In the genomic region with DNA sequence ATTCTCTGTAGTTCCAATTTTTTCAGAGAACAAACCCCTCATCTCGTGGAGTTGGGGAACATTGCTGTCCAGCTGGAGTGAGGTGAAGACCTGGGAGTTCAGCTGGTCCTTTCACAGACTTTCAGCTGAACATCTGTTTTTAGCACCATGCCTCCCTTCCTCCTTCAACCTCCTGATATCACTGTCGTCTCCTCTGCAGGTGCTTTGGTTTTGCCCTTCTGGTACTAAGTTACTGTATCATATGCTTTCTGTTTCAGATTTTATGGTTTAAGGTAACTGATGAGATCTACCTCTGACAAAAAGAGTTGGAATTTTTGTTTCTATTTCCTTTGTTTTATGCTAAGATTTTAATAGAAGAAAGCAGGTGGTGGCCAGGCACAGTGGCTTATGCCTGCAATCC, we compare ENCODE assay signal across 14 cellular contexts.
DNase-seq lines count a peak whose midpoint lies in the region; ATAC-seq and TF ChIP-seq lines count a peak whose summit lies in the region.
"Had no signal": no experiment of that assay in that cellular context is flagged by ENCODE, and none has a peak within 500 bp of the region (broad histone marks: within the 10 kb centered on the region; RNA-seq: fewer than 3 reads in every experiment).

No MANE protein-coding gene starts in this region.

- peak overlapping the region; percentile 6 for H3K27ac Mint-ChIP-seq in activated CD4-positive, alpha-beta T cell treated with anti-CD3 and anti-CD28 coated beads for 36 hours
- peak overlapping the region in 4 of 6 donors; percentile 6 to 59 (median 26) for H3K27ac Mint-ChIP-seq in naive B cell

- peaks cover 13% of the 10 kb centered on the region for H3K9me3 Mint-ChIP-seq in activated CD4-positive, alpha-beta T cell treated with anti-CD3 and anti-CD28 coated beads for 36 hours (ENCODE audit: low read depth)
- H3K9me3 Mint-ChIP-seq in naive B cell: peaks cover 4 to 38% (median 15%) of the 10 kb centered on the region in 7 donors

- peaks cover 11% of the 10 kb centered on the region for H3K4me1 Mint-ChIP-seq in activated CD4-positive, alpha-beta T cell treated with anti-CD3 and anti-CD28 coated beads for 36 hours
- peaks cover 5 to 8% (median 7%) of the 10 kb centered on the region in 3 donors for H3K4me1 Mint-ChIP-seq in naive B cell

- no peaks in the 10 kb centered on the region for H3K4me1 ChIP-seq in suprapubic skin

- intact Hi-C loops in activated CD4-positive, alpha-beta T cell treated with anti-CD3 and anti-CD28 coated beads for 36 hours (cut with DNase I, micrococcal nuclease): no loop called here

- no peak for TF ChIP-seq EP300 in suprapubic skin (IDR thresholded peaks at IDR 0.05)

- no peaks in the 10 kb centered on the region for H3K9me3 ChIP-seq in suprapubic skin

- WGBS in suprapubic skin: 89% methylated on average over 2 of the region's 2 CpGs

- TF ChIP-seq CTCF in suprapubic skin (IDR thresholded peaks at IDR 0.05): no peak

- H3K36me3 ChIP-seq in suprapubic skin: peaks cover 13% of the 10 kb centered on the region
- H3K36me3 ChIP-seq: ovary had no signal

- POLR2A ChIA-PET in activated CD4-positive, alpha-beta T cell treated with anti-CD3 and anti-CD28 coated beads for 36 hours (lab: Charles Lee): no interaction called here

- no peaks in the 10 kb centered on the region for H3K27me3 ChIP-seq in suprapubic skin
- H3K27me3 ChIP-seq: ovary had no signal

- CTCF ChIA-PET in activated CD4-positive, alpha-beta T cell treated with anti-CD3 and anti-CD28 coated beads for 36 hours (lab: Charles Lee): no interaction called here

- H3K4me3 Mint-ChIP-seq in activated CD4-positive, alpha-beta T cell treated with anti-CD3 and anti-CD28 coated beads for 36 hours: peak overlapping the region; percentile 44
- H3K4me3 Mint-ChIP-seq in naive B cell: peak overlapping the region in 3 of 8 donors; percentile 5 to 73 (median 12)

- no peak for TF ChIP-seq POLR2A in suprapubic skin (IDR thresholded peaks at IDR 0.05)

- H3K27ac ChIP-seq in suprapubic skin: no peak overlapping the region
- H3K27ac ChIP-seq: ovary had no signal

- no peak overlapping the region for H3K4me3 ChIP-seq in suprapubic skin
- H3K4me3 ChIP-seq: ovary had no signal

- DNase-seq in activated CD4-positive, alpha-beta T cell treated with anti-CD3 and anti-CD28 coated beads for 36 hours: no peak
- DNase-seq in activated CD4-positive, alpha-beta T cell treated with anti-CD3 and anti-CD28 coated beads for 1 hour: no peak
- DNase-seq in naive B cell: no peak
- DNase-seq in OCI-M1 (lab: John Stamatoyannopoulos, UW): no peak
- no peak for DNase-seq in NCI-H2227 treated with DMSO at 0.1 percent for 48 hours (lab: John Stamatoyannopoulos, UW)
- DNase-seq in suprapubic skin (ENCODE audit: low spot score in 2 of 2): no peak
- DNase-seq: activated CD4-positive, alpha-beta T cell treated with anti-CD3 and anti-CD28 coated beads, Interleukin-2, amount 50 U/mL, for 1 hour; effector memory CD8-positive, alpha-beta T cell; NCI-H1092 treated with DMSO at 0.1 percent for 48 hours; NCI-H774; ovary had no signal

- no peaks in the 10 kb centered on the region for H3K27me3 Mint-ChIP-seq in activated CD4-positive, alpha-beta T cell treated with anti-CD3 and anti-CD28 coated beads for 36 hours
- no peaks in the 10 kb centered on the region for H3K27me3 Mint-ChIP-seq in naive B cell
- H3K27me3 Mint-ChIP-seq: effector memory CD8-positive, alpha-beta T cell had no signal

- H3K36me3 Mint-ChIP-seq in activated CD4-positive, alpha-beta T cell treated with anti-CD3 and anti-CD28 coated beads for 36 hours (ENCODE audit: low read depth): peaks cover 27% of the 10 kb centered on the region
- H3K36me3 Mint-ChIP-seq in naive B cell: peaks cover 39 to 46% of the 10 kb centered on the region in 2 donors

- ATAC-seq in activated CD4-positive, alpha-beta T cell treated with anti-CD3 and anti-CD28 coated beads for 36 hours: peak; percentile 44
- ATAC-seq in GM21423 (IDR thresholded peaks at IDR 0.05; ENCODE audit: unreplicated experiment): peak; percentile 87
- peak; percentile 85 for ATAC-seq in HG03280 (IDR thresholded peaks at IDR 0.05; ENCODE audit: unreplicated experiment)
- ATAC-seq in naive B cell (ENCODE audit: low read depth in 2 of 2): no peak
- ATAC-seq: effector memory CD8-positive, alpha-beta T cell; HCT116 had no signal

Comparison
In these comparisons a context has a peak if more than half of its experiments do, and no peak if none do; other contexts are left out.
1. ATAC-seq: peak in activated CD4-positive, alpha-beta T cell treated with anti-CD3 and anti-CD28 coated beads for 36 hours (single experiment), GM21423 (single experiment) and HG03280 (single experiment); none in naive B cell (0 of 2).